In the genomic region with DNA sequence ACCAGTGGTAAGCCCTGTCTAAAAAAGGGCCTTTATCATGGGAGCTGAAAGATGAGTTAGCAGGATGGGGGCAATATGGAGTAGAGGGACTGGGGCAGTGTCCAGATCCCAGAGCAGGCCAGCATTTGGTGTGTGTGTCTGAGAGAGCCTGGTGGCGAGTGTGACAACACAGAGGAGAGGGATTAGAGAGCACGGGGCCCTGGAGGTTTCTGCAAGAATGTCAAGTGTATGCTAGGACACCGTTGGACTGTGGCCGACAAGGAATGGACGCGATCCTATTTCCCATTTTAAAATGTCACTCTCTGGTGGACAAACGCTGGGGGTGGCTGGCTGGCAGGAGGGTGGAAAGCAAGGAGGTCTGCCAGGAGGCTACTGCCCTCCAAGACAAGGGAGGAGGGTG, we compare ENCODE assay signal across 17 cellular contexts. TPM values are rescaled to one million over a fixed set of nuclear protein-coding genes. Genes with fewer than 3 reads are reported as not detected.
A peak's percentile ranks its signal among the peaks of the same experiment; 100 is the strongest.
DNase-seq lines count a peak whose midpoint lies in the region; ATAC-seq and TF ChIP-seq lines count a peak whose summit lies in the region.
"Had no signal": no experiment of that assay in that cellular context is flagged by ENCODE, and none has a peak within 500 bp of the region (broad histone marks: within the 10 kb centered on the region; RNA-seq: fewer than 3 reads in every experiment).

No MANE protein-coding gene starts in this region.

- H3K27ac ChIP-seq in VCaP (peak overlapping the region; percentile 91), left lung (peak overlapping the region; percentile 60 to 69), thoracic aorta (peak overlapping the region; percentile 70 to 85)
- H3K27ac ChIP-seq: dorsolateral prefrontal cortex, GM23248 had no signal

- H3K27me3 ChIP-seq in left lung (no peaks in the 10 kb centered on the region), thoracic aorta (replicated peaks; ENCODE audit: insufficient read depth) (no peaks in the 10 kb centered on the region)
- H3K27me3 ChIP-seq: dorsolateral prefrontal cortex, tibial nerve had no signal

- CTCF ChIA-PET in activated CD8-positive, alpha-beta memory T cell treated with anti-CD3 and anti-CD28 coated beads, Interleukin-2, amount 10 ng/mL, durations not matched to agents 7 days and 5 days (lab: Charles Lee) = no interaction called here

- H3K27me3 Mint-ChIP-seq in activated CD8-positive, alpha-beta memory T cell treated with anti-CD3 and anti-CD28 coated beads, Interleukin-2, amount 10 ng/mL, durations not matched to agents 7 days and 5 days = no peaks in the 10 kb centered on the region
- H3K27me3 Mint-ChIP-seq: naive thymus-derived CD4-positive, alpha-beta T cell had no signal

- no peak for ATAC-seq in activated CD8-positive, alpha-beta memory T cell treated with anti-CD3 and anti-CD28 coated beads, Interleukin-2, amount 10 ng/mL, durations not matched to agents 7 days and 5 days
- ATAC-seq in left lung (peak; percentile 54), thoracic aorta (ENCODE audit: insufficient number of reproducible peaks, low FRiP score, low read depth) (no peak)
- ATAC-seq: naive thymus-derived CD4-positive, alpha-beta T cell had no signal

- intact Hi-C loops in left lung (cut with DNase I) = no loop called here

- TF ChIP-seq CTCF in VCaP (conservative IDR thresholded peaks at IDR 0.05) (no peak), left lung (IDR thresholded peaks at IDR 0.05) (no peak), thoracic aorta (IDR thresholded peaks at IDR 0.05) (no peak)

- H3K36me3 ChIP-seq in left lung (peaks cover 0 to 22% of the 10 kb centered on the region in 2 donors), thoracic aorta (peaks cover 7% of the 10 kb centered on the region)

- no peaks in the 10 kb centered on the region for H3K4me1 Mint-ChIP-seq in activated CD8-positive, alpha-beta memory T cell treated with anti-CD3 and anti-CD28 coated beads, Interleukin-2, amount 10 ng/mL, durations not matched to agents 7 days and 5 days

- peaks cover 30% of the 10 kb centered on the region for H3K36me3 Mint-ChIP-seq in activated CD8-positive, alpha-beta memory T cell treated with anti-CD3 and anti-CD28 coated beads, Interleukin-2, amount 10 ng/mL, durations not matched to agents 7 days and 5 days

- H3K27ac Mint-ChIP-seq in activated CD8-positive, alpha-beta memory T cell treated with anti-CD3 and anti-CD28 coated beads, Interleukin-2, amount 10 ng/mL, durations not matched to agents 7 days and 5 days = peak overlapping the region; percentile 5

- H3K4me3 Mint-ChIP-seq in activated CD8-positive, alpha-beta memory T cell treated with anti-CD3 and anti-CD28 coated beads, Interleukin-2, amount 10 ng/mL, durations not matched to agents 7 days and 5 days = no peak overlapping the region
- H3K4me3 Mint-ChIP-seq: naive thymus-derived CD4-positive, alpha-beta T cell had no signal

- no peak for DNase-seq in activated CD8-positive, alpha-beta memory T cell treated with anti-CD3 and anti-CD28 coated beads, Interleukin-2, amount 10 ng/mL, durations not matched to agents 7 days and 5 days
- no peak for DNase-seq in activated CD8-positive, alpha-beta memory T cell treated with anti-CD3 and anti-CD28 coated beads for 24 hours
- DNase-seq in left lung (no peak), thoracic aorta (ENCODE audit: low spot score) (no peak), hippocampal formation (lab: John Stamatoyannopoulos, UW) (no peak), NCI-H2227 treated with DMSO at 0.1 percent for 48 hours (lab: John Stamatoyannopoulos, UW) (no peak)
- no peak for DNase-seq in stimulated activated naive CD4-positive, alpha-beta T cell (lab: John Stamatoyannopoulos, UW)
- DNase-seq: activated T-cell treated with anti-CD3 and anti-CD28 coated beads, Interleukin-2, amount 50 U/mL, for 48 hours; amygdala; dorsolateral prefrontal cortex; GM23248; naive thymus-derived CD4-positive, alpha-beta T cell; NCI-H1417 treated with DMSO at 0.1 percent for 48 hours; SHP77 treated with DMSO at 0.1 percent for 48 hours had no signal

- no peaks in the 10 kb centered on the region for H3K9me3 Mint-ChIP-seq in activated CD8-positive, alpha-beta memory T cell treated with anti-CD3 and anti-CD28 coated beads, Interleukin-2, amount 10 ng/mL, durations not matched to agents 7 days and 5 days (ENCODE audit: low read depth)

- H3K4me3 ChIP-seq in left lung (no peak overlapping the region), thoracic aorta (peak overlapping the region; percentile 33)
- H3K4me3 ChIP-seq: dorsolateral prefrontal cortex, GM23248, tibial nerve had no signal

- H3K4me1 ChIP-seq in left lung = peaks cover 14 to 30% of the 10 kb centered on the region in 2 donors
- H3K4me1 ChIP-seq in thoracic aorta (ENCODE audit: control insufficient read depth in 1 of 2, low read depth in 2 of 2) = peaks cover 17 to 42% of the 10 kb centered on the region in 2 donors

- H3K9me3 ChIP-seq in left lung (no peaks in the 10 kb centered on the region), thoracic aorta (no peaks in the 10 kb centered on the region)
- H3K9me3 ChIP-seq: tibial nerve had no signal

RNA-seq across cellular contexts. Expression of gene TAC4, which starts 12.4 kb away (rescaled TPM):
- total RNA-seq in activated CD8-positive, alpha-beta memory T cell treated with anti-CD3 and anti-CD28 coated beads, Interleukin-2, amount 10 ng/mL, durations not matched to agents 7 days and 5 days = not detected
- total RNA-seq in left lung = not detected
- not detected for total RNA-seq in thoracic aorta
- total RNA-seq: GM23248; LHCN-M2; naive thymus-derived CD4-positive, alpha-beta T cell; tibial nerve had no signal

RNA-seq across cellular contexts. Expression of gene KAT7, which starts 47.0 kb away (rescaled TPM):
- total RNA-seq in activated CD8-positive, alpha-beta memory T cell treated with anti-CD3 and anti-CD28 coated beads, Interleukin-2, amount 10 ng/mL, durations not matched to agents 7 days and 5 days = 10 to 100 TPM; 76.9 to 80.6 TPM
- total RNA-seq in left lung (10 to 100 TPM; 51.3 to 55.4 TPM), thoracic aorta (10 to 100 TPM; 38.9 to 51.4 TPM)
